ENCODE assay signal across 20 cellular contexts in the genomic region with DNA sequence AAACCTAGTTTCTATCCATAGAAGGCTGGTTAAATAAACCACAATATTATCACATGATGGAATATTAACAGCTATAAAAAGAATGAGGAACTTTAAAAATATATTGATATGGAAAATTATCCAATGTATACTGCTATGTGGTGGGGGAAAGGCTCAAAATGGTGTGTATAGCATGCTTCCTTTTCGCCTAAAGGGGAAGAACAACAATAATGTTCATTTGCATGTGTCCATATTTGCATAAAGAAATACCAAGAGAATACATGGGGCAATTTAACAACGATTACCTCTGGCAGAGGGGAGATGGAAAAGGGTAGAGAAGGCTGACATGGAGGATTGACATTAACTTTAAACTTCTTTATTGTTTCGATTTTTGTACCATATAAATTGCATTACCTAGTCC.
"Had no signal": no experiment of that assay in that cellular context is flagged by ENCODE, and none has a peak within 500 bp of the region (broad histone marks: within the 10 kb centered on the region; RNA-seq: fewer than 3 reads in every experiment).

No MANE protein-coding gene starts in this region.

- H3K27ac ChIP-seq: HL-60, RWPE1, SJCRH30 had no signal

- ATAC-seq: SK-N-SH treated with all-trans-retinoic acid at 6 μM for 48 hours had no signal

- H3K4me3 ChIP-seq: SJCRH30 had no signal

- H3K27me3 ChIP-seq: SJCRH30 had no signal

- H3K36me3 ChIP-seq: SJCRH30 had no signal

- H3K9me3 ChIP-seq: SJCRH30 had no signal

- DNase-seq: KBM-7, MV-4-11, NCI-H1048, NCI-H1105, NCI-H1417, NCI-H1436 treated with DMSO at 0.1 percent for 48 hours, NCI-H1694, NCI-H187 treated with DMSO at 0.1 percent for 48 hours, NCI-H2029 treated with DMSO at 0.1 percent for 48 hours, NCI-H2171 treated with DMSO at 0.1 percent for 48 hours, NCI-H345, NCI-H446 treated with DMSO at 0.1 percent for 48 hours, NCI-H510A treated with DMSO at 0.1 percent for 48 hours, NCI-H69, NCI-H774, SHP77, SJCRH30 had no signal
